ENCODE assay signal across 22 cellular contexts in genomic region chr4:73985528-73985852, GRCh38.
"Had no signal": no experiment of that assay in that cellular context is flagged by ENCODE, and none has a peak within 500 bp of the region (broad histone marks: within the 10 kb centered on the region; RNA-seq: fewer than 3 reads in every experiment).

No MANE protein-coding gene starts in this region.

- H3K27me3 ChIP-seq: thyroid gland had no signal

- H3K4me3 ChIP-seq: coronary artery, gastroesophageal sphincter, lung, right lobe of liver, skin epidermis, thyroid gland had no signal

- DNase-seq: activated CD4-positive, alpha-beta T cell treated with anti-CD3 and anti-CD28 coated beads for 4 hours; activated CD4-positive, alpha-beta T cell treated with anti-CD3 and anti-CD28 coated beads, Interleukin-2, amount 50 U/mL, for 48 hours; activated CD4-positive, CD25-positive, alpha-beta regulatory T cell; activated CD8-positive, alpha-beta memory T cell treated with anti-CD3 and anti-CD28 coated beads, Interleukin-2, amount 50 U/mL, for 48 hours; activated effector memory CD4-positive, alpha-beta T cell treated with Interleukin-2 at 50 U/mL for 16 hours; activated naive CD4-positive, alpha-beta T cell treated with anti-CD3 and anti-CD28 coated beads for 36 hours; activated naive CD8-positive, alpha-beta T cell treated with anti-CD3 and anti-CD28 coated beads, Interleukin-2, amount 10 ng/mL, durations not matched to agents 7 days and 5 days; activated T-cell treated with anti-CD3 and anti-CD28 coated beads, Interleukin-2, amount 50 U/mL, for 48 hours; amniotic stem cell; head of caudate nucleus; hypothalamus; naive thymus-derived CD4-positive, alpha-beta T cell; occipital lobe; posterior cingulate gyrus; right lobe of liver; stimulated activated CD4-positive, alpha-beta T cell treated with anti-CD3 and anti-CD28 coated beads, Interleukin-1b, Interleukin-23, amount 100 ng/mL, for 48 hours; substantia nigra; thyroid gland had no signal

- H3K36me3 ChIP-seq: gastroesophageal sphincter, right lobe of liver, thyroid gland had no signal

- H3K27ac ChIP-seq: coronary artery, gastroesophageal sphincter, right lobe of liver, skin epidermis, thyroid gland had no signal

- H3K9me3 ChIP-seq: gastroesophageal sphincter, right lobe of liver, thyroid gland had no signal

- H3K4me1 ChIP-seq: right lobe of liver had no signal
